8 cellular contexts compared by ENCODE assay signal in the genomic region with DNA sequence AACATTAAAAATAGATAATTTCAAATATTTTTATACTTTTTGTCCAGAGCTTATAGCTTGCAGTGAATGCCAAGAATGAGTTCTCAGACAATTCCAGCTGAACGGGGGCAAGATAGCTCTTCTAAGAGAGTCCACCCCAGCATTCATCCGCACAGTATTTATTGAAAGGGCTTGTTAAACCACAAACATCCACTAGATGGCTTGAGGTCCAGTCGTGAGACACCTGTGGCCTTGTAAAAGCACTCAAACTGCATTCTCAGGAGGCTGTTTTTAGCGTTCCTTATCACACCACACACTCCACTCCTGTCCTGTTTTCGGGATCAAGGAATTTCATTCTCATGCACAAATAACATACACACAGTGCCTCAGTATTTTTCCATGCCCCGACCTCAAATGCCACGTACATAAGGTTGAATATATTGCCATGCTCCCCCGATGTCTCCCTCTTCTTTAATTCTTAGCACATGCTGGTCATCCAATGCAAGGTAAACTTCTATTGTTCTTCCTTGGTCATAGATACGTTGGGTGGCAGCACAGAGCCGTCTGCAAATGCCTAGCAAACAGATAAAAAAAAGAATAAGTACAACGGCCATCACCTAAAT. TPM values are rescaled to one million over a fixed set of nuclear protein-coding genes. Genes with fewer than 3 reads are reported as not detected.
DNase-seq lines count a peak whose midpoint lies in the region; ATAC-seq and TF ChIP-seq lines count a peak whose summit lies in the region.

No MANE protein-coding gene starts in this region.

- DNase-seq in D341Med (ENCODE audit: low spot score) (peak; percentile 50), HAP-1 (ENCODE audit: low spot score in 2 of 2) (peak; percentile 44 to 48), NCI-H774 (lab: John Stamatoyannopoulos, UW) (peak; percentile 40), epithelial cell of esophagus (ENCODE audit: low read depth) (peak; percentile 58), ovary (peak in 2 of 5 donors; percentile 14 to 23)
- DNase-seq in activated CD8-positive, alpha-beta memory T cell treated with anti-CD3 and anti-CD28 coated beads, Interleukin-2, amount 50 U/mL, for 4 hours: no peak
- DNase-seq in activated effector memory CD4-positive, alpha-beta T cell treated with Interleukin-2 at 50 U/mL for 16 hours: no peak

- H3K27me3 ChIP-seq in HAP-1 (ENCODE audit: low read depth) (no peaks in the 10 kb centered on the region), ovary (no peaks in the 10 kb centered on the region)

- H3K4me3 ChIP-seq in HAP-1 (no peak overlapping the region), epithelial cell of esophagus (ENCODE audit: low read length) (no peak overlapping the region), ovary (no peak overlapping the region)

- peaks cover 28% of the 10 kb centered on the region for H3K36me3 ChIP-seq in HAP-1 (replicated peaks)
- no peaks in the 10 kb centered on the region for H3K36me3 ChIP-seq in ovary

- H3K4me1 ChIP-seq in HAP-1: no peaks in the 10 kb centered on the region
- H3K4me1 ChIP-seq in ovary (ENCODE audit: insufficient read depth): peaks cover 4% of the 10 kb centered on the region

- WGBS in ovary, 3 donors: 31 to 42% (median 37%) methylated on average over 11 of the region's 11 CpGs

- H3K9me3 ChIP-seq in HAP-1 (no peaks in the 10 kb centered on the region), ovary (no peaks in the 10 kb centered on the region)

- in situ Hi-C loops in HAP-1 (cut with MboI; ENCODE audit: low sequenced_read_pairs): loop anchor here (25.0 kb wide), 1 partner anchor 224 kb away; no protein-coding TSS in a partner anchor

- TF ChIP-seq CTCF in epithelial cell of esophagus (IDR thresholded peaks at IDR 0.05; ENCODE audit: insufficient read depth, low read depth, low read length, missing control alignments) (peak; percentile 75), ovary (IDR thresholded peaks at IDR 0.05) (peak in 2 of 3 donors; percentile 46 to 53)

- peak overlapping the region in 1 of 2 donors; percentile 32 for H3K27ac ChIP-seq in ovary

- no peak for ATAC-seq in HG02938 (IDR thresholded peaks at IDR 0.05; ENCODE audit: unreplicated experiment)

- TF ChIP-seq EP300 in ovary (IDR thresholded peaks at IDR 0.05): no peak

- no peak for TF ChIP-seq POLR2A in ovary (IDR thresholded peaks at IDR 0.05)

- intact Hi-C loops in ovary (cut with DNase I): loop anchor here in 1 of 4 donors (10.0 kb wide), 1 partner anchor 211 kb away; no protein-coding TSS in a partner anchor

RNA-seq across cellular contexts. Expression of a gene that starts 47.4 kb away (rescaled TPM):
- 100 to 1,000 TPM in 1 of 7 donors, 10 to 100 TPM in 6; 31.7 to 103 (median 68.4) TPM for total RNA-seq in ovary
- 10 to 100 TPM; 23.4 to 52.3 TPM for polyA plus RNA-seq in ovary

Comparison
In these comparisons a context has a peak if more than half of its experiments do, and no peak if none do; other contexts are left out.
1. DNase-seq: peak in D341Med (single experiment), HAP-1 (2 of 2), NCI-H774 (single experiment) and epithelial cell of esophagus (single experiment); none in activated CD8-positive, alpha-beta memory T cell treated with anti-CD3 and anti-CD28 coated beads, Interleukin-2, amount 50 U/mL, for 4 hours (single experiment) and activated effector memory CD4-positive, alpha-beta T cell treated with Interleukin-2 at 50 U/mL for 16 hours (single experiment).